ENCODE assay signal across 8 cellular contexts in the genomic region with DNA sequence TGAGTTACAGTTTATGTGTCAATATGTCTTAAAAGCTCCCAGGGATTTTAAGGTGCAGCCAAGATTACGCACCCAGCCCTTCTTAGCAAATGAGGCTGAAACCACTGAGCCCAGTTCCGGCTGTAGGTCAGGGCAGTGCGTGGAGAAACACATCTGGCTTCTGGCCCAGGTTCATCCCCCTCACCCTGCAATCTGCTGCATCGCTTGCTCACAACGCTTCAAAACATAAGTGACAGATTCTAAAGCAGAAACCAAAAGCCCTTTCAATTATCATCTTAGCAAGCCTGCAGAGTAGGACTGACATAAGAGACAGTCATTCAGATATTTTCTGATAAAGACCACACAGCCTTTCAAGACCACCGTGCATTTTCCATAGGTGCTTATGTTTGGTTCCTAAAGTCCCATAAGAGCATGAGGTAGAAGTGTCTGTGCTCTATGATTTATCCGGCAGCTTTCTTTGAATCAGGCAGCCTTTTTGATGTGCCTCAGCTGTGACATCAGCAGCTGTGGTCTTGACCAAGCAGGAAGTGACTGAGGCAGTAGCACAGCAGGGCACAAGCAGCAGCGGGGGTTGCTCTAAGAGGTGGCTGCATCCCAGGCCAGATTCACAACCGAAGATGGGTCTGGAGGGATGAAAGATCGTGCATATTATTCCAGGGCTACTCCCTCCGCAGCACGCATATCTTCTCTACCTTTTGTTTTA.
A peak's percentile ranks its signal among the peaks of the same experiment; 100 is the strongest.
DNase-seq lines count a peak whose midpoint lies in the region; ATAC-seq, FAIRE-seq and TF ChIP-seq lines count a peak whose summit lies in the region.

No MANE protein-coding gene starts in this region.

- H3K36me3 Mint-ChIP-seq in activated T-helper 17 cell treated with anti-CD3 and anti-CD28 coated beads, Interleukin-2, amount 50 U/mL, for 72 hours (ENCODE audit: low read depth), result peaks cover 93% of the 10 kb centered on the region

- ATAC-seq in HG02885 (IDR thresholded peaks at IDR 0.05; ENCODE audit: poor library complexity, unreplicated experiment), result peak; percentile 72
- ATAC-seq in activated T-helper 17 cell treated with anti-CD3 and anti-CD28 coated beads, Interleukin-2, amount 50 U/mL, for 72 hours (replicated peaks), result peak; percentile 74

- peak; percentile 64 for DNase-seq in activated gamma-delta T cell treated with Interleukin-2 at 50 U/mL for 16 hours
- DNase-seq in activated gamma-delta T cell (lab: John Stamatoyannopoulos, UW), result no peak
- peak; percentile 45 for DNase-seq in left kidney (ENCODE audit: low read depth, low spot score)
- peak; percentile 26 for DNase-seq in stromal cell of bone marrow (ENCODE audit: low read depth)
- no peak for DNase-seq in frontal cortex (ENCODE audit: low spot score in 2 of 2)

- no peaks in the 10 kb centered on the region for H3K27me3 Mint-ChIP-seq in activated T-helper 17 cell treated with anti-CD3 and anti-CD28 coated beads, Interleukin-2, amount 50 U/mL, for 72 hours

- H3K4me3 Mint-ChIP-seq in activated T-helper 17 cell treated with anti-CD3 and anti-CD28 coated beads, Interleukin-2, amount 50 U/mL, for 72 hours, result peak overlapping the region; percentile 93

- peaks cover 34% of the 10 kb centered on the region for H3K4me1 Mint-ChIP-seq in activated T-helper 17 cell treated with anti-CD3 and anti-CD28 coated beads, Interleukin-2, amount 50 U/mL, for 72 hours

- peak overlapping the region; percentile 92 for H3K27ac Mint-ChIP-seq in activated T-helper 17 cell treated with anti-CD3 and anti-CD28 coated beads, Interleukin-2, amount 50 U/mL, for 72 hours

- no peak for FAIRE-seq in frontal cortex (lab: Jason Lieb, UNC)

- no peaks in the 10 kb centered on the region for H3K9me3 Mint-ChIP-seq in activated T-helper 17 cell treated with anti-CD3 and anti-CD28 coated beads, Interleukin-2, amount 50 U/mL, for 72 hours

TF ChIP-seq in PFSK-1, 5 proteins besides CTCF, POLR2A, EP300 and RAD21:
- TF ChIP-seq REST (IDR thresholded peaks at IDR 0.05; ENCODE audit: insufficient read depth in 1 of 2, low read depth in 2 of 2, low read length in 2 of 2) (no peak), FOXP2 (optimal IDR thresholded peaks at IDR 0.05; ENCODE audit: borderline replicate concordance, extremely low read depth, extremely low read length, insufficient read depth) (peak; percentile 85), POLR2AphosphoS5 (IDR thresholded peaks at IDR 0.05; ENCODE audit: low read depth, low read length) (no peak), SIN3A (IDR thresholded peaks at IDR 0.05; ENCODE audit: borderline replicate concordance, insufficient read depth, low read length) (no peak; the same call in 1 of the 2 replicates)
TF ChIP-seq in PFSK-1: peak in this region for 1.

Comparison
In these comparisons a context has a peak if more than half of its experiments do, and no peak if none do; other contexts are left out.
1. DNase-seq: peak in activated gamma-delta T cell treated with Interleukin-2 at 50 U/mL for 16 hours (single experiment), left kidney (single experiment) and stromal cell of bone marrow (single experiment); none in activated gamma-delta T cell (single experiment) and frontal cortex (0 of 2).